ENCODE assay signal across 1 cellular context in genomic region chr2:232588031-232588430, GRCh38.
TF ChIP-seq lines count a peak whose summit lies in the region.

No MANE protein-coding gene starts in this region.

TF ChIP-seq in H1, 55 proteins besides CTCF, POLR2A, EP300 and RAD21:
- TF ChIP-seq ATF3 (IDR thresholded peaks at IDR 0.05; ENCODE audit: insufficient read depth, low read depth, low read length) (no peak), TBP (IDR thresholded peaks at IDR 0.05; ENCODE audit: low read depth, low read length) (no peak), SRF (IDR thresholded peaks at IDR 0.05; ENCODE audit: low read depth, low read length) (no peak), TCF12 (IDR thresholded peaks at IDR 0.05; ENCODE audit: low read depth, low read length) (no peak), BRCA1 (IDR thresholded peaks at IDR 0.05; ENCODE audit: low read depth, low read length) (no peak), JUND (IDR thresholded peaks at IDR 0.05; ENCODE audit: low read length) (no peak), CREB1 (IDR thresholded peaks at IDR 0.05) (no peak), ASH2L (IDR thresholded peaks at IDR 0.05; ENCODE audit: low read length) (no peak), CHD2 (IDR thresholded peaks at IDR 0.05; ENCODE audit: low read length) (no peak), HDAC2 (IDR thresholded peaks at IDR 0.05; ENCODE audit: borderline replicate concordance in 1 of 2, low read depth in 2 of 2, low read length in 2 of 2) (no peak), ATF2 (IDR thresholded peaks at IDR 0.05; ENCODE audit: low read length) (no peak), POLR2AphosphoS5 (IDR thresholded peaks at IDR 0.05; ENCODE audit: low read depth, low read length) (no peak)
